Comparison of ENCODE assay signal across 8 cellular contexts in genomic region chr12:8913702-8914032, GRCh38. TPM values are rescaled to one million over a fixed set of nuclear protein-coding genes. Genes with fewer than 3 reads are reported as not detected.
DNase-seq lines count a peak whose midpoint lies in the region; ATAC-seq and TF ChIP-seq lines count a peak whose summit lies in the region.

No MANE protein-coding gene starts in this region.

- TF ChIP-seq CTCF in MCF 10A (IDR thresholded peaks at IDR 0.05; ENCODE audit: unreplicated experiment) (no peak), GM13976 (IDR thresholded peaks at IDR 0.05; ENCODE audit: borderline replicate concordance, control extremely low read depth, extremely low read depth, insufficient read depth, missing control alignments) (no peak)

- H3K27me3 ChIP-seq in BLaER1 (no peaks in the 10 kb centered on the region), muscle layer of colon (ENCODE audit: control insufficient read depth in 1 of 2, insufficient read depth in 2 of 2, low read length in 2 of 2) (no peaks in the 10 kb centered on the region)

- ATAC-seq in HG02798 (IDR thresholded peaks at IDR 0.05; ENCODE audit: poor library complexity, unreplicated experiment) (no peak), HG02840 (IDR thresholded peaks at IDR 0.05; ENCODE audit: low FRiP score, unreplicated experiment) (no peak)

- no peak overlapping the region for H3K27ac Mint-ChIP-seq in MCF 10A (ENCODE audit: low read depth, unreplicated experiment)

- in situ Hi-C loops in GM13976 (cut with MboI; ENCODE audit: low sequenced_read_pairs, unreplicated experiment), result no loop called here

- POLR2A ChIA-PET in MCF 10A (lab: Yijun Ruan, JAX), result interaction anchor here (0.7 to 6.2 kb wide), 4 partner anchors 18 to 136 kb away, joined by 3 to 76 read pairs (median 5); partner anchors contain the start of gene M6PR

- DNase-seq in MCF 10A (ENCODE audit: unreplicated experiment) (no peak), NCI-H1694 (lab: John Stamatoyannopoulos, UW) (no peak), GM13976 (ENCODE audit: low spot score) (no peak)

- peak overlapping the region; percentile 74 for H3K4me3 ChIP-seq in BLaER1
- peak overlapping the region; percentile 89 to 91 for H3K4me3 ChIP-seq in muscle layer of colon (ENCODE audit: low read depth in 1 of 2, low read length in 2 of 2)

- peaks cover 9% of the 10 kb centered on the region for H3K36me3 ChIP-seq in BLaER1
- H3K36me3 ChIP-seq in KOPT-K1 (ENCODE audit: insufficient read depth, low read length), result peaks cover 5% of the 10 kb centered on the region
- peaks cover 5% of the 10 kb centered on the region for H3K36me3 ChIP-seq in muscle layer of colon (ENCODE audit: insufficient read depth, low read length)

- H3K36me3 Mint-ChIP-seq in MCF 10A (ENCODE audit: insufficient read depth, unreplicated experiment), result peaks cover 6% of the 10 kb centered on the region

- intact Hi-C loops in MCF 10A (cut with micrococcal nuclease), result loop anchor here (2.0 to 10.0 kb wide), 3 partner anchors 35 to 125 kb away; partner anchors contain the start of gene M6PR

- H3K27me3 Mint-ChIP-seq in MCF 10A (ENCODE audit: insufficient read depth, unreplicated experiment), result no peaks in the 10 kb centered on the region

- H3K9me3 ChIP-seq in BLaER1, result no peaks in the 10 kb centered on the region
- H3K9me3 ChIP-seq in KOPT-K1 (ENCODE audit: insufficient read depth, low read length, poor library complexity, severe bottlenecking), result no peaks in the 10 kb centered on the region
- H3K9me3 ChIP-seq in muscle layer of colon (ENCODE audit: low read length), result no peaks in the 10 kb centered on the region

- peaks cover 16% of the 10 kb centered on the region for H3K4me1 Mint-ChIP-seq in MCF 10A (ENCODE audit: insufficient read depth, unreplicated experiment)

- H3K27ac ChIP-seq in BLaER1 (peak overlapping the region; percentile 71), KOPT-K1 (ENCODE audit: low read depth, low read length, poor library complexity, severe bottlenecking) (peak overlapping the region; percentile 68), muscle layer of colon (ENCODE audit: low read depth, low read length) (peak overlapping the region; percentile 99)

- no TSS peak for BruUV-seq in MCF 10A (replicated peaks; lab: Mats Ljungman, UMichigan)

- H4K20me1 ChIP-seq in BLaER1, result no peaks in the 10 kb centered on the region

- no peaks in the 10 kb centered on the region for H3K9me3 Mint-ChIP-seq in MCF 10A (ENCODE audit: unreplicated experiment)

- H3K4me1 ChIP-seq in BLaER1, result peaks cover 44% of the 10 kb centered on the region
- peaks cover 19% of the 10 kb centered on the region for H3K4me1 ChIP-seq in muscle layer of colon (ENCODE audit: insufficient read depth, low read length)

- CTCF ChIA-PET in MCF 10A (lab: Yijun Ruan, JAX), result interaction anchor here (0.6 to 4.3 kb wide), 13 partner anchors 9 to 241 kb away, joined by 3 to 30 read pairs (median 6); partner anchors contain the start of gene M6PR

- H3K9ac ChIP-seq in BLaER1, result peak overlapping the region; percentile 71
- peak overlapping the region; percentile 89 for H3K9ac ChIP-seq in muscle layer of colon (ENCODE audit: low read length)

- peak overlapping the region; percentile 76 for H3K4me3 Mint-ChIP-seq in MCF 10A (ENCODE audit: unreplicated experiment)

- peak overlapping the region; percentile 78 for H3K4me2 ChIP-seq in BLaER1

RNA-seq across cellular contexts. Expression of gene PHC1, which starts 0.6 kb away (rescaled TPM):
- 23.0 TPM in 2 replicates for total RNA-seq in MCF 10A (2022)

RNA-seq across cellular contexts. Expression of gene M6PR, which starts 35.8 kb away (rescaled TPM):
- 130 and 159 TPM in 2 replicates for total RNA-seq in MCF 10A (2022)
